ENCODE assay signal across 1 cellular context in the genomic region with DNA sequence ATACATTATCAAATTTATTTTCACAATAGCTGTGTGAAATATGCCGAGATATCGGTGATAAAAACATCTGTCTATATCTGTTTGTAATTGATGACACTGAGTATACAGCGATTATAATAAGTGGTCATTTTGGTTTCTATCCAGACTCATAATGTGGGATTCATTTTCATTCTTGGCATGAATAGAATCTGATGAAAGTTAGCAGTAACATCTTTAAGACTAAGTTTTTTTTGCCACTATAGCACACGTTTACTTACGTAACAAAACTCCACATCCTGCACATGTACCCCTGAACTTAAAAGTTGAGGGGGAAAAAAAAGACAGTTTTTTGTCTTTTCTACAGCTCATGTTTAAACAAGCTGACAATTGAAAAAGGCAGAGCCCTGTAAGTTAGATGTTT.
TF ChIP-seq lines count a peak whose summit lies in the region.

No MANE protein-coding gene starts in this region.

TF ChIP-seq in IMR-90, 13 proteins besides CTCF, POLR2A, EP300 and RAD21 (continued from another document):
- TF ChIP-seq, protein P1, sequence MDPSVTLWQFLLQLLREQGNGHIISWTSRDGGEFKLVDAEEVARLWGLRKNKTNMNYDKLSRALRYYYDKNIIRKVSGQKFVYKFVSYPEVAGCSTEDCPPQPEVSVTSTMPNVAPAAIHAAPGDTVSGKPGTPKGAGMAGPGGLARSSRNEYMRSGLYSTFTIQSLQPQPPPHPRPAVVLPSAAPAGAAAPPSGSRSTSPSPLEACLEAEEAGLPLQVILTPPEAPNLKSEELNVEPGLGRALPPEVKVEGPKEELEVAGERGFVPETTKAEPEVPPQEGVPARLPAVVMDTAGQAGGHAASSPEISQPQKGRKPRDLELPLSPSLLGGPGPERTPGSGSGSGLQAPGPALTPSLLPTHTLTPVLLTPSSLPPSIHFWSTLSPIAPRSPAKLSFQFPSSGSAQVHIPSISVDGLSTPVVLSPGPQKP (IDR thresholded peaks at IDR 0.05; ENCODE audit: borderline replicate concordance, low read depth, low read length) = no peak
